ENCODE assay signal across 3 cellular contexts in the genomic region with DNA sequence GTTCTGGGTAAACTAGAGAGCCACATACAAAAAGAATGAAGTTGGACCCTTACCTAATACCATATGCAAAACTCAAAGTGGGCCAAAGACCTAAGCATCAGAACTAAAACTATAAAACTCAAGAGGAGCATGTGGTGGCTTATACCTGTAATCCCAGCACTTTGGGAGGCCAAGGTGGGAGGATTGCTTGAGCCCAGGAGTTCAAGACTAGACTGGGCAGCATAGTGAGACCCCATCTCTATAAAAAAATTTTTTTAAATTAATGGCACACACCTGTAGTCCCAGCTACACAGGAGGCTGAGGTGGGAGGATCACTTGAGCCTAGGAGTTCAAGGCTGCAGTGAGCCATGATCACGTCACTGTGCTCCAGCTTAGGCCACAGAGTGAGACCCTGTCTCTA.
TF ChIP-seq lines count a peak whose summit lies in the region.

No MANE protein-coding gene starts in this region.

TF ChIP-seq in HEK293, 187 proteins besides CTCF, POLR2A, EP300 and RAD21:
- TF ChIP-seq ZNF121 (tag by site-specific recombination; IDR thresholded peaks at IDR 0.05), result peak; percentile 77; the same call in 1 of the 2 replicates
TF ChIP-seq in HEK293: peak in this region for 1; not testable (repeated sequence) for 186.

TF ChIP-seq in K562, 482 proteins besides CTCF, POLR2A, EP300 and RAD21:
- TF ChIP-seq ZNF121 (CRISPR knock-in tag; conservative IDR thresholded peaks at IDR 0.05) (peak; percentile 74), RBM25 (IDR thresholded peaks at IDR 0.05; ENCODE audit: low read depth, low read length, severe bottlenecking) (peak; percentile 20)

TF ChIP-seq in HepG2, 621 proteins besides CTCF, POLR2A, EP300 and RAD21:
- TF ChIP-seq ZNF121 (CRISPR knock-in tag; IDR thresholded peaks at IDR 0.05), result 0 out of 2 replicates have a peak, but pooled peaks have one; percentile 52
